ENCODE assay signal across 15 cellular contexts in genomic region chr2:207188601-207189000, GRCh38. TPM values are rescaled to one million over a fixed set of nuclear protein-coding genes. Genes with fewer than 3 reads are reported as not detected.
DNase-seq lines count a peak whose midpoint lies in the region; ATAC-seq and TF ChIP-seq lines count a peak whose summit lies in the region.
"Had no signal": no experiment of that assay in that cellular context is flagged by ENCODE, and none has a peak within 500 bp of the region (broad histone marks: within the 10 kb centered on the region; RNA-seq: fewer than 3 reads in every experiment).

No MANE protein-coding gene starts in this region.

- no peak overlapping the region for H3K27ac ChIP-seq in MM.1S (ENCODE audit: low read length)
- H3K27ac ChIP-seq: sigmoid colon, SK-N-MC, WERI-Rb-1 had no signal

- H3K9me2 ChIP-seq in MM.1S (replicated peaks; ENCODE audit: insufficient read depth, low read length): no peaks in the 10 kb centered on the region

- DNase-seq in BJ (ENCODE audit: low read depth): peak; percentile 80
- peak; percentile 17 for DNase-seq in MM.1S
- peak; percentile 86 for DNase-seq in SHP77 treated with DMSO at 0.1 percent for 48 hours (lab: John Stamatoyannopoulos, UW)
- peak; percentile 77 for DNase-seq in fibroblast of peridontal ligament (ENCODE audit: extremely low read depth)
- DNase-seq in effector CD4-positive, alpha-beta T cell: no peak
- no peak for DNase-seq in H7
- DNase-seq in NCI-H1436 treated with DMSO at 0.1 percent for 48 hours (lab: John Stamatoyannopoulos, UW): no peak
- DNase-seq: cortex of kidney; Karpas-422; naive thymus-derived CD4-positive, alpha-beta T cell; NCI-H526; sigmoid colon; WERI-Rb-1 had no signal

- CTCF ChIA-PET in BJ (lab: Yijun Ruan, JAX): interaction anchor here (0.8 to 1.7 kb wide), 3 partner anchors 31 to 284 kb away, joined by 3 to 5 read pairs (median 3); no protein-coding TSS in a partner anchor

- no peaks in the 10 kb centered on the region for H3K36me3 ChIP-seq in BJ (ENCODE audit: control insufficient read depth, insufficient read depth, low read length)
- H3K36me3 ChIP-seq in MM.1S (replicated peaks; ENCODE audit: insufficient read depth, low read length): no peaks in the 10 kb centered on the region
- no peaks in the 10 kb centered on the region for H3K36me3 ChIP-seq in H7 (replicated peaks; ENCODE audit: control insufficient read depth, insufficient read depth, low read length)
- H3K36me3 ChIP-seq: sigmoid colon, WERI-Rb-1 had no signal

- peaks cover 6% of the 10 kb centered on the region; the same call in 1 of the 2 replicates for H3K4me1 ChIP-seq in MM.1S (ENCODE audit: low read length)
- H3K4me1 ChIP-seq: sigmoid colon had no signal

- H3K4me2 ChIP-seq in MM.1S (ENCODE audit: low read depth, low read length): no peak overlapping the region

- no peaks in the 10 kb centered on the region for H3K9me3 ChIP-seq in MM.1S (replicated peaks; ENCODE audit: insufficient read depth, low read length)

- H3K79me2 ChIP-seq in MM.1S (ENCODE audit: low read length): no peaks in the 10 kb centered on the region

- no peaks in the 10 kb centered on the region for H4K20me1 ChIP-seq in MM.1S (ENCODE audit: insufficient read depth, low read length)

- no peaks in the 10 kb centered on the region; the same call in 1 of the 2 replicates for H3K27me3 ChIP-seq in BJ (ENCODE audit: control insufficient read depth, insufficient read depth, low read length)
- H3K27me3 ChIP-seq in MM.1S (replicated peaks; ENCODE audit: insufficient read depth, low read length): no peaks in the 10 kb centered on the region
- H3K27me3 ChIP-seq in H7 (ENCODE audit: control insufficient read depth, insufficient read depth, low read length): no peaks in the 10 kb centered on the region
- H3K27me3 ChIP-seq: sigmoid colon had no signal

- no peak overlapping the region for H3K4me3 ChIP-seq in BJ (ENCODE audit: low read depth, low read length)
- no peak overlapping the region for H3K4me3 ChIP-seq in MM.1S (ENCODE audit: low read length)
- no peak overlapping the region for H3K4me3 ChIP-seq in H7 (ENCODE audit: insufficient read depth, low read depth, low read length)
- H3K4me3 ChIP-seq: sigmoid colon, SK-N-MC had no signal

- TF ChIP-seq CTCF in BJ (IDR thresholded peaks at IDR 0.05; ENCODE audit: insufficient read depth, low read depth, low read length) (no peak), MM.1S (IDR thresholded peaks at IDR 0.05; ENCODE audit: low read length) (no peak)

- H3F3A ChIP-seq in MM.1S (ENCODE audit: insufficient read depth, low read length): no peaks in the 10 kb centered on the region

- no peak overlapping the region for H3K9ac ChIP-seq in MM.1S (ENCODE audit: low read length)

- ATAC-seq in GM21381 (IDR thresholded peaks at IDR 0.05; ENCODE audit: unreplicated experiment): no peak
- ATAC-seq: naive thymus-derived CD4-positive, alpha-beta T cell had no signal

- H2AFZ ChIP-seq in MM.1S (ENCODE audit: low read length): no peak overlapping the region

- POLR2A ChIA-PET in BJ (lab: Charles Lee): interaction anchor here (0.6 kb wide), 1 partner anchor 73 kb away, joined by 8 read pairs; no protein-coding TSS in a partner anchor

RNA-seq across cellular contexts. Expression of gene KLF7, which starts 22.9 kb away (rescaled TPM):
- 30.2 and 41.9 TPM in 2 replicates for polyA plus RNA-seq in BJ (2011; rRNA removed)
- 117 and 149 TPM in 2 replicates for polyA minus RNA-seq in BJ (2011; rRNA and poly(A)+ RNA removed)
- 19.9 and 21.6 TPM in 2 replicates for total RNA-seq in H7 (2014; rRNA removed; shearing (Covaris generic))

Comparison
In these comparisons a context has a peak if more than half of its experiments do, and no peak if none do; other contexts are left out.
1. DNase-seq: peak in BJ (single experiment), MM.1S (single experiment), SHP77 treated with DMSO at 0.1 percent for 48 hours (single experiment) and fibroblast of peridontal ligament (single experiment); none in effector CD4-positive, alpha-beta T cell (single experiment), H7 (single experiment) and NCI-H1436 treated with DMSO at 0.1 percent for 48 hours (single experiment).